In the genomic region with DNA sequence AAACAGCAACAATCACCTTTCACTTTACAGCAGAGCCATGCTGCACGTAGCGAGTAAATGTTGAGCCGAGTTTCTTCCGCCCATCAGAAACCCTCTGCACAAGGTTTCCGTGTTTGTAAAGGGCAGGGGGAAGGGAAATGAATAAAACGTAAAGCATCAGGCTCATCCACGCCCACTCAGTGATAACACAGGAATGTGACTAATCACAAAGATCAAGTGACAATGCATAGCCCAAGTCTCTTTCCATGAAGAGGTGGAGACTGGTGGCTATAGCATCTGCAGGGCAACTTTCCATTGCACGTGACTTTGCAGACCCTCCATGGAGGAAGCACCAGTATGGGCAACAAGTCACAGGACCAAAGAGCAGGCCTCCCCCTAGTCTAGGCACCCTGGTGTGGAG, we compare ENCODE assay signal across 21 cellular contexts. TPM values are rescaled to one million over a fixed set of nuclear protein-coding genes. Genes with fewer than 3 reads are reported as not detected.
A peak's percentile ranks its signal among the peaks of the same experiment; 100 is the strongest.
DNase-seq lines count a peak whose midpoint lies in the region; FAIRE-seq and TF ChIP-seq lines count a peak whose summit lies in the region.
"Had no signal": no experiment of that assay in that cellular context is flagged by ENCODE, and none has a peak within 500 bp of the region (broad histone marks: within the 10 kb centered on the region; RNA-seq: fewer than 3 reads in every experiment).

No MANE protein-coding gene starts in this region.

- H3K4me1 Mint-ChIP-seq in T-helper 2 cell treated with Interferon-gamma antibody and Interleukin-4, amounts not matched to agents 5 μg/mL and 100 μg/mL, for 36 hours (ENCODE audit: low read depth) = no peaks in the 10 kb centered on the region
- H3K4me1 Mint-ChIP-seq: activated naive CD4-positive, alpha-beta T cell treated with anti-CD3 and anti-CD28 coated beads, Interleukin-2, amount 10 ng/mL, durations not matched to agents 7 days and 5 days had no signal

- TF ChIP-seq POLR2A in endothelial cell of umbilical vein (IDR thresholded peaks at IDR 0.05; ENCODE audit: low read depth, low read length) = no peak

- peaks cover 12% of the 10 kb centered on the region for H3K4me1 ChIP-seq in endothelial cell of umbilical vein (ENCODE audit: control insufficient read depth, extremely low read depth, insufficient read depth, low read length)
- H3K4me1 ChIP-seq: body of pancreas, uterus had no signal

- H3K27ac Mint-ChIP-seq in T-helper 2 cell treated with Interferon-gamma antibody and Interleukin-4, amounts not matched to agents 5 μg/mL and 100 μg/mL, for 36 hours = no peak overlapping the region
- H3K27ac Mint-ChIP-seq: activated naive CD4-positive, alpha-beta T cell treated with anti-CD3 and anti-CD28 coated beads, Interleukin-2, amount 10 ng/mL, durations not matched to agents 7 days and 5 days; dendritic cell treated with granulocyte-macrophage colony-stimulating factor and Interleukin-4, amounts not matched to agents 40 ng/mL and 50 ng/mL, for 4 days had no signal

- H2AFZ ChIP-seq in endothelial cell of umbilical vein (ENCODE audit: low read depth, low read length) = no peak overlapping the region

- dilution Hi-C loops in endothelial cell of umbilical vein (cut with MboI; ENCODE audit: extremely low pct_ligation_motif_present, low sequenced_read_pairs) = no loop called here

- POLR2A ChIA-PET in endothelial cell of umbilical vein (lab: Charles Lee) = no interaction called here

- no peak for TF ChIP-seq CTCF in endothelial cell of umbilical vein (IDR thresholded peaks at IDR 0.05; ENCODE audit: extremely low read depth in 1 of 2, insufficient read depth in 1 of 2, low read depth in 1 of 2, low read length in 2 of 2)

- CTCF ChIA-PET in endothelial cell of umbilical vein (lab: Charles Lee) = no interaction called here

- intact Hi-C loops in endothelial cell of umbilical vein (cut with micrococcal nuclease) = no loop called here

- DNase-seq in stimulated activated CD4-positive, alpha-beta T cell treated with anti-CD3 and anti-CD28 coated beads, Interleukin-4, amount 100 ng/mL, for 24 hours = peak; percentile 16
- DNase-seq in stimulated activated CD4-positive, alpha-beta T cell treated with anti-CD3 and anti-CD28 coated beads, Interleukin-12 subunit alpha, Interleukin-12 subunit beta, amount 100 ng/mL, for 4 hours = no peak
- peak; percentile 10 for DNase-seq in T-helper 2 cell treated with Interferon-gamma antibody and Interleukin-4, amounts not matched to agents 5 μg/mL and 100 μg/mL, for 36 hours (ENCODE audit: low spot score)
- peak; percentile 42 for DNase-seq in endothelial cell of umbilical vein (ENCODE audit: low read depth, low spot score)
- no peak for DNase-seq in NCI-H2196 (lab: John Stamatoyannopoulos, UW; ENCODE audit: unreplicated experiment)
- DNase-seq in DMS 273 treated with DMSO at 0.1 percent for 48 hours (lab: John Stamatoyannopoulos, UW) = no peak
- DNase-seq in NCI-H2171 treated with DMSO at 0.1 percent for 48 hours (lab: John Stamatoyannopoulos, UW) = no peak
- DNase-seq: activated naive CD4-positive, alpha-beta T cell treated with anti-CD3 and anti-CD28 coated beads, Interleukin-2, amount 10 ng/mL, durations not matched to agents 7 days and 5 days; body of pancreas; HCEC 1CT; KG1; left cardiac atrium; MV-4-11; NCI-H187 treated with DMSO at 0.1 percent for 48 hours; substantia nigra; uterus had no signal

- H3K9ac ChIP-seq in endothelial cell of umbilical vein (replicated peaks; ENCODE audit: extremely low read depth, insufficient read depth, low read length) = no peak overlapping the region

- peaks cover 10% of the 10 kb centered on the region for H3K79me2 ChIP-seq in endothelial cell of umbilical vein (ENCODE audit: control insufficient read depth, insufficient read depth, low read length)

- no peaks in the 10 kb centered on the region for H3K9me3 ChIP-seq in endothelial cell of umbilical vein (replicated peaks; ENCODE audit: control insufficient read depth, insufficient read depth, low read length)
- H3K9me3 ChIP-seq: body of pancreas, neutrophil, uterus had no signal

- peak; percentile 97 for FAIRE-seq in endothelial cell of umbilical vein (lab: Jason Lieb, UNC)
- FAIRE-seq: frontal cortex, GM19239 had no signal

- peak overlapping the region; percentile 76 for H3K4me2 ChIP-seq in endothelial cell of umbilical vein (ENCODE audit: insufficient read depth, low read length)

- peaks cover 0 to 9% of the 10 kb centered on the region in 2 experiments for H3K36me3 ChIP-seq in endothelial cell of umbilical vein (ENCODE audit: control insufficient read depth in 2 of 2, extremely low read depth in 1 of 2, insufficient read depth in 2 of 2, low read length in 2 of 2)
- H3K36me3 ChIP-seq: uterus had no signal

- H3K9me1 ChIP-seq in endothelial cell of umbilical vein (replicated peaks; ENCODE audit: control insufficient read depth, extremely low read depth, insufficient read depth, low read length) = no peaks in the 10 kb centered on the region

- peak overlapping the region; percentile 20 for H3K27ac ChIP-seq in endothelial cell of umbilical vein (ENCODE audit: insufficient read depth, low read depth, low read length)
- H3K27ac ChIP-seq: body of pancreas, neutrophil, uterus, VCaP had no signal

- peaks cover 12% of the 10 kb centered on the region for H3K36me3 Mint-ChIP-seq in T-helper 2 cell treated with Interferon-gamma antibody and Interleukin-4, amounts not matched to agents 5 μg/mL and 100 μg/mL, for 36 hours (ENCODE audit: low read depth)

- no peaks in the 10 kb centered on the region for H3K27me3 ChIP-seq in endothelial cell of umbilical vein (ENCODE audit: control insufficient read depth in 2 of 2, insufficient read depth in 2 of 2, low read length in 2 of 2)
- H3K27me3 ChIP-seq: body of pancreas, neutrophil, uterus had no signal

- no peak overlapping the region for H3K4me3 Mint-ChIP-seq in T-helper 2 cell treated with Interferon-gamma antibody and Interleukin-4, amounts not matched to agents 5 μg/mL and 100 μg/mL, for 36 hours
- H3K4me3 Mint-ChIP-seq: activated naive CD4-positive, alpha-beta T cell treated with anti-CD3 and anti-CD28 coated beads, Interleukin-2, amount 10 ng/mL, durations not matched to agents 7 days and 5 days; dendritic cell treated with granulocyte-macrophage colony-stimulating factor and Interleukin-4, amounts not matched to agents 40 ng/mL and 50 ng/mL, for 4 days had no signal

- no peaks in the 10 kb centered on the region for H3K27me3 Mint-ChIP-seq in T-helper 2 cell treated with Interferon-gamma antibody and Interleukin-4, amounts not matched to agents 5 μg/mL and 100 μg/mL, for 36 hours (ENCODE audit: low read depth)
- H3K27me3 Mint-ChIP-seq: activated naive CD4-positive, alpha-beta T cell treated with anti-CD3 and anti-CD28 coated beads, Interleukin-2, amount 10 ng/mL, durations not matched to agents 7 days and 5 days; dendritic cell treated with granulocyte-macrophage colony-stimulating factor and Interleukin-4, amounts not matched to agents 40 ng/mL and 50 ng/mL, for 4 days had no signal

- no peak overlapping the region for H3K4me3 ChIP-seq in endothelial cell of umbilical vein (replicated peaks in 1 of 3; ENCODE audit: insufficient read depth in 1 of 3, low read depth in 1 of 3, low read length in 3 of 3)
- H3K4me3 ChIP-seq: body of pancreas, uterus had no signal

- no TSS peak for BruUV-seq in endothelial cell of umbilical vein (replicated peaks; lab: Mats Ljungman, UMichigan)

- H3K9me3 Mint-ChIP-seq in T-helper 2 cell treated with Interferon-gamma antibody and Interleukin-4, amounts not matched to agents 5 μg/mL and 100 μg/mL, for 36 hours = peaks cover 11% of the 10 kb centered on the region

- no peaks in the 10 kb centered on the region for H4K20me1 ChIP-seq in endothelial cell of umbilical vein (replicated peaks; ENCODE audit: control insufficient read depth, extremely low read depth, insufficient read depth, low read length)

TF ChIP-seq in endothelial cell of umbilical vein, 7 proteins besides CTCF, POLR2A, EP300 and RAD21:
- TF ChIP-seq JUN (IDR thresholded peaks at IDR 0.05; ENCODE audit: borderline replicate concordance, insufficient read depth, insufficient read length, low read depth) (no peak), GATA2 (IDR thresholded peaks at IDR 0.05; ENCODE audit: insufficient read depth, insufficient read length, low read depth, low read length) (peak; percentile 65), EZH2 (IDR thresholded peaks at IDR 0.05; ENCODE audit: borderline replicate concordance, low read depth, low read length, severe bottlenecking) (no peak), MYC (IDR thresholded peaks at IDR 0.05; ENCODE audit: low read depth, low read length) (no peak), FOS (IDR thresholded peaks at IDR 0.05; ENCODE audit: borderline replicate concordance, insufficient read depth, low read length) (peak; percentile 55)

RNA-seq across cellular contexts. Expression of a gene that starts 56.6 kb away (rescaled TPM):
- 25.5 and 30.6 TPM in 2 replicates for total RNA-seq in endothelial cell of umbilical vein
- 8.1 and 8.2 TPM in 2 replicates for polyA plus RNA-seq in endothelial cell of umbilical vein
- 9.7 and 9.9 TPM in 2 replicates for polyA plus RNA-seq in endothelial cell of umbilical vein (2011; cell fraction: cytosol; rRNA removed)
- polyA plus RNA-seq in endothelial cell of umbilical vein (2011; cell fraction: nucleus; rRNA removed) = 16.6 and 16.8 TPM in 2 replicates
- 16.2 and 17.5 TPM in 2 replicates for polyA plus RNA-seq in endothelial cell of umbilical vein (2012)
- 15.5 and 17.0 TPM in 2 replicates for polyA minus RNA-seq in endothelial cell of umbilical vein
- 72.9 TPM for polyA minus RNA-seq in endothelial cell of umbilical vein (2011; cell fraction: cytosol; rRNA and poly(A)+ RNA removed)
- 13.3 and 15.1 TPM in 2 replicates for polyA minus RNA-seq in endothelial cell of umbilical vein (2011; cell fraction: nucleus; rRNA and poly(A)+ RNA removed)

Comparison
In these comparisons a context has a peak if more than half of its experiments do, and no peak if none do; other contexts are left out.
1. DNase-seq: peak in stimulated activated CD4-positive, alpha-beta T cell treated with anti-CD3 and anti-CD28 coated beads, Interleukin-4, amount 100 ng/mL, for 24 hours (single experiment), T-helper 2 cell treated with Interferon-gamma antibody and Interleukin-4, amounts not matched to agents 5 μg/mL and 100 μg/mL, for 36 hours (single experiment) and endothelial cell of umbilical vein (single experiment); none in stimulated activated CD4-positive, alpha-beta T cell treated with anti-CD3 and anti-CD28 coated beads, Interleukin-12 subunit alpha, Interleukin-12 subunit beta, amount 100 ng/mL, for 4 hours (single experiment), NCI-H2196 (single experiment), DMS 273 treated with DMSO at 0.1 percent for 48 hours (single experiment) and NCI-H2171 treated with DMSO at 0.1 percent for 48 hours (single experiment).